In genomic region chr3:141796436-141797166, GRCh38 we compare ENCODE assay signal across 8 cellular contexts. TPM values are rescaled to one million over a fixed set of nuclear protein-coding genes. Genes with fewer than 3 reads are reported as not detected.
DNase-seq lines count a peak whose midpoint lies in the region; ATAC-seq and TF ChIP-seq lines count a peak whose summit lies in the region.

No MANE protein-coding gene starts in this region.

- DNase-seq in GM10266 (ENCODE audit: extremely low spot score) (peak; percentile 71), RPMI8226 (peak; percentile 42), left kidney (ENCODE audit: low read depth, low spot score) (peak; percentile 27), occipital lobe (lab: John Stamatoyannopoulos, UW) (no peak), midbrain (lab: John Stamatoyannopoulos, UW) (no peak)
- DNase-seq in stimulated activated CD4-positive, alpha-beta T cell treated with anti-CD3 and anti-CD28 coated beads, TNF-alpha, amount 100 ng/mL, for 1 hour (ENCODE audit: low read depth in 3 of 3, low spot score in 1 of 3) = peak; percentile 21 to 41 (median 21)

- no peaks in the 10 kb centered on the region for H3K27me3 Mint-ChIP-seq in activated naive CD4-positive, alpha-beta T cell treated with anti-CD3 and anti-CD28 coated beads, Interleukin-2, amount 50 U/mL, for 24 hours

- H3K4me3 Mint-ChIP-seq in activated naive CD4-positive, alpha-beta T cell treated with anti-CD3 and anti-CD28 coated beads, Interleukin-2, amount 50 U/mL, for 24 hours = peak overlapping the region; percentile 82

- TF ChIP-seq CTCF in GM10266 (IDR thresholded peaks at IDR 0.05; ENCODE audit: control insufficient read depth, insufficient read depth, low read depth, missing control alignments) = no peak

- H3K9me3 Mint-ChIP-seq in activated naive CD4-positive, alpha-beta T cell treated with anti-CD3 and anti-CD28 coated beads, Interleukin-2, amount 50 U/mL, for 24 hours = no peaks in the 10 kb centered on the region

- peak overlapping the region; percentile 99 for H3K27ac Mint-ChIP-seq in activated naive CD4-positive, alpha-beta T cell treated with anti-CD3 and anti-CD28 coated beads, Interleukin-2, amount 50 U/mL, for 24 hours

- peak; percentile 97 for ATAC-seq in HG02759 (IDR thresholded peaks at IDR 0.05; ENCODE audit: unreplicated experiment)

- H3K36me3 Mint-ChIP-seq in activated naive CD4-positive, alpha-beta T cell treated with anti-CD3 and anti-CD28 coated beads, Interleukin-2, amount 50 U/mL, for 24 hours = peaks cover 1% of the 10 kb centered on the region

- H3K4me1 Mint-ChIP-seq in activated naive CD4-positive, alpha-beta T cell treated with anti-CD3 and anti-CD28 coated beads, Interleukin-2, amount 50 U/mL, for 24 hours = peaks cover 70% of the 10 kb centered on the region

RNA-seq across cellular contexts. Expression of gene GRK7, which starts 33.4 kb away (rescaled TPM):
- not detected for total RNA-seq in occipital lobe

RNA-seq across cellular contexts. Expression of gene RNF7, which starts 58.5 kb away (rescaled TPM):
- 31.0 TPM for total RNA-seq in occipital lobe

Comparison
In these comparisons a context has a peak if more than half of its experiments do, and no peak if none do; other contexts are left out.
1. DNase-seq: peak in GM10266 (single experiment), RPMI8226 (single experiment), left kidney (single experiment) and stimulated activated CD4-positive, alpha-beta T cell treated with anti-CD3 and anti-CD28 coated beads, TNF-alpha, amount 100 ng/mL, for 1 hour (3 of 3); none in occipital lobe (single experiment) and midbrain (single experiment).